18 cellular contexts compared by ENCODE assay signal in the genomic region with DNA sequence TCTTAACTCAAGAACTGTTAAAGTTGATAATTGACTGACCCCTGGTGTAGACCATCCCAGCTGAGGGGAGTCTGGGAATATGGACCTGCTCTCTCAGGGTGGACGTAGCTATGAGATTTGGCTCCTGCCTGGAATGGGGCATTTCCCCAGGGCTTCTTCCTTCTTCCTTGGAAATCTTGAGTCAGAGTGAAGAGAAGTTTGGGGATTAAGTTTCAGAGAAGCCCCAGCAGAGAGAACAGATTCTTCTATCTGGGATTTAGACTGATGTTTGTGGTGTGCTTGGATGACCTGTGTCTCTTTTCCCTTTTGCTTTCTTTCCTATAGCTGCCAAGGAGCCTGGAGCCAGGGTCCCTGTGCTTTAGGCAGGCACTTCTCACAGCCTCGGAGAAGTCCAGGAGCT.
"Had no signal": no experiment of that assay in that cellular context is flagged by ENCODE, and none has a peak within 500 bp of the region (broad histone marks: within the 10 kb centered on the region; RNA-seq: fewer than 3 reads in every experiment).

No MANE protein-coding gene starts in this region.

- DNase-seq: activated CD4-positive, alpha-beta T cell treated with anti-CD3 and anti-CD28 coated beads for 4 hours; activated CD8-positive, alpha-beta memory T cell treated with anti-CD3 and anti-CD28 coated beads, Interleukin-2, amount 50 U/mL, for 4 hours; activated effector memory CD4-positive, alpha-beta T cell treated with anti-CD3 and anti-CD28 coated beads, Interleukin-2, amount 50 U/mL, for 16 hours; activated naive CD4-positive, alpha-beta T cell treated with anti-CD3 and anti-CD28 coated beads, Interleukin-2, amount 50 U/mL, for 16 hours; activated T-cell treated with anti-CD3 and anti-CD28 coated beads, Interleukin-2, amount 50 U/mL, for 72 hours; cortex of kidney; effector CD8-positive, alpha-beta T cell; left cardiac atrium; lower lobe of right lung; retina; stimulated activated CD4-positive, alpha-beta T cell treated with anti-CD3 and anti-CD28 coated beads, Interleukin-2, amount 100 ng/mL, for 24 hours; stimulated activated naive CD8-positive, alpha-beta T cell treated with anti-CD3 and anti-CD28 coated beads, Interleukin-15, Interleukin-2, amounts not matched to agents 100 U/mL and 50 U/mL, for 24 hours; testis; upper lobe of left lung had no signal

- H3K9me3 ChIP-seq: ascending aorta, lower lobe of right lung, testis, upper lobe of left lung had no signal

- H3K27me3 Mint-ChIP-seq: natural killer cell treated with Interleukin-12 subunit alpha and Interleukin-12 subunit beta and Interleukin-15 and Interleukin-18, amount 100 ng/mL, for 72 hours had no signal

- H3K4me3 Mint-ChIP-seq: activated T-cell treated with anti-CD3 and anti-CD28 coated beads, Interleukin-2, amount 50 U/mL, for 72 hours; natural killer cell treated with Interleukin-12 subunit alpha and Interleukin-12 subunit beta and Interleukin-15 and Interleukin-18, amount 100 ng/mL, for 72 hours had no signal

- H3K27ac Mint-ChIP-seq: activated T-cell treated with anti-CD3 and anti-CD28 coated beads, Interleukin-2, amount 50 U/mL, for 72 hours; natural killer cell treated with Interleukin-12 subunit alpha and Interleukin-12 subunit beta and Interleukin-15 and Interleukin-18, amount 100 ng/mL, for 72 hours had no signal

- H3K4me1 ChIP-seq: ascending aorta, testis had no signal

- H3K27me3 ChIP-seq: ascending aorta, testis, upper lobe of left lung had no signal

- ATAC-seq: activated T-cell treated with anti-CD3 and anti-CD28 coated beads, Interleukin-2, amount 50 U/mL, for 72 hours; esophagus mucosa; left cardiac atrium; lower lobe of right lung; natural killer cell treated with Interleukin-12 subunit alpha and Interleukin-12 subunit beta and Interleukin-15 and Interleukin-18, amount 100 ng/mL, for 72 hours; stimulated activated naive CD8-positive, alpha-beta T cell treated with anti-CD3 and anti-CD28 coated beads, Interleukin-15, Interleukin-2, amounts not matched to agents 100 U/mL and 50 U/mL, for 24 hours had no signal

- H3K27ac ChIP-seq: ascending aorta, lower lobe of right lung, SK-N-MC, testis, upper lobe of left lung had no signal

- H3K4me3 ChIP-seq: ascending aorta, lower lobe of right lung, SK-N-MC, testis, upper lobe of left lung had no signal

- H3K9me3 Mint-ChIP-seq: activated T-cell treated with anti-CD3 and anti-CD28 coated beads, Interleukin-2, amount 50 U/mL, for 72 hours; natural killer cell treated with Interleukin-12 subunit alpha and Interleukin-12 subunit beta and Interleukin-15 and Interleukin-18, amount 100 ng/mL, for 72 hours had no signal
